Comparison of ENCODE assay signal across 8 cellular contexts in genomic region chr6:141677598-141678211, GRCh38.
DNase-seq lines count a peak whose midpoint lies in the region; ATAC-seq and TF ChIP-seq lines count a peak whose summit lies in the region.

No MANE protein-coding gene starts in this region.

- H3K27me3 ChIP-seq in OCI-LY3 (ENCODE audit: low read depth, low read length) (no peaks in the 10 kb centered on the region), smooth muscle cell (ENCODE audit: low read depth) (no peaks in the 10 kb centered on the region)

- H4K20me1 ChIP-seq in OCI-LY3 (ENCODE audit: insufficient read depth, low read length) (no peaks in the 10 kb centered on the region), smooth muscle cell (ENCODE audit: low read depth) (no peaks in the 10 kb centered on the region)

- H3K4me3 ChIP-seq in OCI-LY3 (ENCODE audit: low read length) (no peak overlapping the region), smooth muscle cell (no peak overlapping the region), mucosa of descending colon (no peak overlapping the region)

- intact Hi-C loops in mucosa of descending colon (cut with DNase I, micrococcal nuclease): no loop called here

- H3K4me2 ChIP-seq in OCI-LY3 (ENCODE audit: low read length) (peak overlapping the region; percentile 32; the same call in 1 of the 2 replicates), smooth muscle cell (no peak overlapping the region)

- H3K4me1 ChIP-seq in OCI-LY3 (ENCODE audit: low read length): no peaks in the 10 kb centered on the region
- no peaks in the 10 kb centered on the region for H3K4me1 ChIP-seq in smooth muscle cell (ENCODE audit: low read depth)
- no peaks in the 10 kb centered on the region for H3K4me1 ChIP-seq in mucosa of descending colon (ENCODE audit: low read depth)

- H3K9ac ChIP-seq in OCI-LY3 (ENCODE audit: low read length) (no peak overlapping the region), smooth muscle cell (ENCODE audit: low read depth) (no peak overlapping the region)

- H2AFZ ChIP-seq in OCI-LY3 (ENCODE audit: low read depth, low read length) (peak overlapping the region; percentile 41), smooth muscle cell (ENCODE audit: low read depth) (peak overlapping the region; percentile 83)

- no peaks in the 10 kb centered on the region for H3F3A ChIP-seq in smooth muscle cell (ENCODE audit: low read depth)

- peak; percentile 53 for TF ChIP-seq CTCF in OCI-LY3 (IDR thresholded peaks at IDR 0.05; ENCODE audit: low read depth, low read length)
- TF ChIP-seq CTCF in smooth muscle cell (IDR thresholded peaks at IDR 0.05; ENCODE audit: borderline replicate concordance, insufficient read depth, poor library complexity, severe bottlenecking): peak; percentile 74
- TF ChIP-seq CTCF in mucosa of descending colon (IDR thresholded peaks at IDR 0.05): no peak

- H3K27ac ChIP-seq in OCI-LY3 (ENCODE audit: low read length): no peak overlapping the region
- H3K27ac ChIP-seq in smooth muscle cell (ENCODE audit: low read depth): no peak overlapping the region

- TF ChIP-seq POLR2A in erythroblast (IDR thresholded peaks at IDR 0.05; ENCODE audit: low read length): no peak

- ATAC-seq in HG03103 (IDR thresholded peaks at IDR 0.05; ENCODE audit: low read depth, unreplicated experiment): peak; percentile 54
- no peak for ATAC-seq in mucosa of descending colon

- peak; percentile 52 for DNase-seq in SIG-M5 treated with dmso at 0.1 percent for 504 hours (lab: John Stamatoyannopoulos, UW; ENCODE audit: unreplicated experiment)
- DNase-seq in SIG-M5 (lab: John Stamatoyannopoulos, UW): no peak
- peak; percentile 1 to 21 for DNase-seq in erythroblast (lab: John Stamatoyannopoulos, UW)
- no peak for DNase-seq in smooth muscle cell (lab: John Stamatoyannopoulos, UW; ENCODE audit: unreplicated experiment)
- DNase-seq in DMS79 (lab: John Stamatoyannopoulos, UW): no peak
- no peak for DNase-seq in mucosa of descending colon

- no peaks in the 10 kb centered on the region for H3K36me3 ChIP-seq in OCI-LY3 (replicated peaks; ENCODE audit: low read depth, low read length)
- no peaks in the 10 kb centered on the region for H3K36me3 ChIP-seq in smooth muscle cell (ENCODE audit: low read depth)
- H3K36me3 ChIP-seq in mucosa of descending colon (ENCODE audit: low read depth): no peaks in the 10 kb centered on the region

- WGBS in smooth muscle cell (ENCODE audit: low lambda C conversion rate): 42% methylated on average over 4 of the region's 4 CpGs

- H3K79me2 ChIP-seq in OCI-LY3 (ENCODE audit: low read length): no peaks in the 10 kb centered on the region
- no peaks in the 10 kb centered on the region for H3K79me2 ChIP-seq in smooth muscle cell (ENCODE audit: low read depth)

- H3K9me3 ChIP-seq in OCI-LY3 (ENCODE audit: insufficient read depth, low read length) (no peaks in the 10 kb centered on the region), smooth muscle cell (replicated peaks; ENCODE audit: low read depth) (no peaks in the 10 kb centered on the region), mucosa of descending colon (no peaks in the 10 kb centered on the region)

Comparison
In these comparisons a context has a peak if more than half of its experiments do, and no peak if none do; other contexts are left out.
1. DNase-seq: peak in SIG-M5 treated with dmso at 0.1 percent for 504 hours (single experiment) and erythroblast (2 of 2); none in SIG-M5 (single experiment), smooth muscle cell (single experiment), DMS79 (single experiment) and mucosa of descending colon (0 of 3).